1 cellular context compared by ENCODE assay signal in genomic region chr17:36937961-36938565, GRCh38.
TF ChIP-seq lines count a peak whose summit lies in the region.

No MANE protein-coding gene starts in this region.

TF ChIP-seq in HEK293, 187 proteins besides CTCF, POLR2A, EP300 and RAD21 (continued from another document):
- TF ChIP-seq ZNF280D (tag by site-specific recombination; IDR thresholded peaks at IDR 0.05) = no peak
